29 cellular contexts compared by ENCODE assay signal in the genomic region with DNA sequence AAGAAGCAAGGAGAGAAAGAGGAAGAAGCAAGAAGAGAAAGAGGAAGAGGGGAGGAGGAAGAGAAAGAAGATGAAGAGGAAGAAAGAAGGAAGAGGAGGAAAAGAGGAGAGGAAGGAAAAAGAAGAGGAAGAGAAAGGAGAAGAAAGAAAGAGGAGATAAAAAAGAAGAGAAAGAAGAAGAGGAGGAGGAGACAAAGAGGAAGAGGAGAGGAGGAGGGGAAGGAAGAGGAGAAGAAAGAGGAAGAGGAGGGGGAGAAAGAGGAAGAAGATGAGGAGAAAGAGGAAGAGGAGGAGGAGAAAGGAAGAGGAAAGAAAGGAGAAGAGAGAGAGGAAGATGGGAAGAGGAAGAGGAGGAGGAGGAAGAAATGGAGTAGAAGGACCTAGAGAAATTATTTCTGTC.
"Had no signal": no experiment of that assay in that cellular context is flagged by ENCODE, and none has a peak within 500 bp of the region (broad histone marks: within the 10 kb centered on the region; RNA-seq: fewer than 3 reads in every experiment).

No MANE protein-coding gene starts in this region.

- H3K4me1 ChIP-seq: SJSA1 had no signal

- H3K4me3 ChIP-seq: ascending aorta, body of pancreas, SJSA1 had no signal

- H3K27me3 Mint-ChIP-seq: activated B cell treated with CpG ODN at 0.5 μM for 24 hours; activated CD4-positive, alpha-beta T cell treated with anti-CD3 and anti-CD28 coated beads, Interleukin-2, amount 10 ng/mL, durations not matched to agents 24 days and 14 days; activated CD8-positive, alpha-beta memory T cell treated with anti-CD3 and anti-CD28 coated beads, Interleukin-2, amount 10 ng/mL, durations not matched to agents 7 days and 5 days; activated naive CD8-positive, alpha-beta T cell treated with anti-CD3 and anti-CD28 coated beads, Interleukin-2, amount 50 U/mL, for 24 hours; activated T-cell treated with anti-CD3 and anti-CD28 coated beads, Interleukin-2, amount 50 U/mL, for 24 hours; T-cell had no signal

- H3K9me3 Mint-ChIP-seq: activated naive CD8-positive, alpha-beta T cell treated with anti-CD3 and anti-CD28 coated beads, Interleukin-2, amount 50 U/mL, for 24 hours had no signal

- H3K36me3 ChIP-seq: ascending aorta, SJSA1 had no signal

- H3K4me3 Mint-ChIP-seq: activated B cell treated with CpG ODN at 0.5 μM for 24 hours; activated CD4-positive, alpha-beta T cell treated with anti-CD3 and anti-CD28 coated beads, Interleukin-2, amount 10 ng/mL, durations not matched to agents 24 days and 14 days; activated CD8-positive, alpha-beta memory T cell treated with anti-CD3 and anti-CD28 coated beads, Interleukin-2, amount 10 ng/mL, durations not matched to agents 7 days and 5 days; activated naive CD8-positive, alpha-beta T cell treated with anti-CD3 and anti-CD28 coated beads, Interleukin-2, amount 50 U/mL, for 24 hours; activated T-cell treated with anti-CD3 and anti-CD28 coated beads, Interleukin-2, amount 50 U/mL, for 24 hours; activated T-helper 1 cell treated with anti-CD3 and anti-CD28 coated beads, Interleukin-12 subunit alpha, Interleukin-12 subunit beta, Interleukin-2, Interleukin-4 antibody, amounts not matched to agents 30 ng/mL and 10 ng/mL and 1 ng/mL, durations not matched to agents 14 hours and 24 hours and 36 hours; T-cell had no signal

- ATAC-seq: activated CD8-positive, alpha-beta memory T cell treated with anti-CD3 and anti-CD28 coated beads, Interleukin-2, amount 10 ng/mL, durations not matched to agents 7 days and 5 days; activated naive CD8-positive, alpha-beta T cell treated with anti-CD3 and anti-CD28 coated beads, Interleukin-2, amount 50 U/mL, for 24 hours; body of pancreas; SK-N-SH treated with all-trans-retinoic acid at 6 μM for 48 hours; T-cell had no signal

- H3K9me3 ChIP-seq: ascending aorta had no signal

- H3K27ac ChIP-seq: ascending aorta, body of pancreas, SJSA1 had no signal

- H3K27ac Mint-ChIP-seq: activated CD4-positive, alpha-beta T cell treated with anti-CD3 and anti-CD28 coated beads, Interleukin-2, amount 10 ng/mL, durations not matched to agents 24 days and 14 days; activated naive CD8-positive, alpha-beta T cell treated with anti-CD3 and anti-CD28 coated beads, Interleukin-2, amount 50 U/mL, for 24 hours; activated T-cell treated with anti-CD3 and anti-CD28 coated beads, Interleukin-2, amount 50 U/mL, for 24 hours; activated T-helper 1 cell treated with anti-CD3 and anti-CD28 coated beads, Interleukin-12 subunit alpha, Interleukin-12 subunit beta, Interleukin-2, Interleukin-4 antibody, amounts not matched to agents 30 ng/mL and 10 ng/mL and 1 ng/mL, durations not matched to agents 14 hours and 24 hours and 36 hours; T-cell had no signal

- DNase-seq: activated B cell treated with CpG ODN at 0.5 μM for 24 hours; activated CD4-positive, alpha-beta T cell treated with anti-CD3 and anti-CD28 coated beads for 1 hour; activated CD4-positive, alpha-beta T cell treated with anti-CD3 and anti-CD28 coated beads, Interleukin-2, amount 10 ng/mL, durations not matched to agents 24 days and 14 days; activated CD4-positive, alpha-beta T cell treated with anti-CD3 and anti-CD28 coated beads, Interleukin-2, amount 50 U/mL, for 48 hours; activated CD8-positive, alpha-beta memory T cell treated with anti-CD3 and anti-CD28 coated beads, Interleukin-2, amount 10 ng/mL, durations not matched to agents 7 days and 5 days; activated effector memory CD4-positive, alpha-beta T cell treated with anti-CD3 and anti-CD28 coated beads, Interleukin-2, amount 50 U/mL, for 16 hours; activated naive CD4-positive, alpha-beta T cell treated with Interleukin-2 at 50 U/mL for 16 hours; activated naive CD8-positive, alpha-beta T cell treated with anti-CD3 and anti-CD28 coated beads, Interleukin-2, amount 50 U/mL, for 24 hours; activated T-cell treated with anti-CD3 and anti-CD28 coated beads, Interleukin-2, amount 50 U/mL, for 24 hours; amniotic stem cell; body of pancreas; central memory CD4-positive, alpha-beta T cell; MM.1S; NCI-H1105 treated with DMSO at 0.1 percent for 48 hours; NCI-H1436 treated with DMSO at 0.1 percent for 48 hours; NCI-H187 treated with DMSO at 0.1 percent for 48 hours; NCI-H2081 treated with DMSO at 0.1 percent for 48 hours; NCI-H446; NCI-H524; SHP77; T-cell; T-helper 9 cell had no signal

- FAIRE-seq: bronchial epithelial cell, RCC 7860, TTC549 had no signal

- H3K27me3 ChIP-seq: ascending aorta, body of pancreas, SJSA1 had no signal
